ENCODE assay signal across 1 cellular context in genomic region chr6:62999796-63000195, GRCh38.
TF ChIP-seq lines count a peak whose summit lies in the region.

No MANE protein-coding gene starts in this region.

TF ChIP-seq in GM23338, 12 proteins besides CTCF, POLR2A, EP300 and RAD21 (continued from another document):
- TF ChIP-seq, protein P1, sequence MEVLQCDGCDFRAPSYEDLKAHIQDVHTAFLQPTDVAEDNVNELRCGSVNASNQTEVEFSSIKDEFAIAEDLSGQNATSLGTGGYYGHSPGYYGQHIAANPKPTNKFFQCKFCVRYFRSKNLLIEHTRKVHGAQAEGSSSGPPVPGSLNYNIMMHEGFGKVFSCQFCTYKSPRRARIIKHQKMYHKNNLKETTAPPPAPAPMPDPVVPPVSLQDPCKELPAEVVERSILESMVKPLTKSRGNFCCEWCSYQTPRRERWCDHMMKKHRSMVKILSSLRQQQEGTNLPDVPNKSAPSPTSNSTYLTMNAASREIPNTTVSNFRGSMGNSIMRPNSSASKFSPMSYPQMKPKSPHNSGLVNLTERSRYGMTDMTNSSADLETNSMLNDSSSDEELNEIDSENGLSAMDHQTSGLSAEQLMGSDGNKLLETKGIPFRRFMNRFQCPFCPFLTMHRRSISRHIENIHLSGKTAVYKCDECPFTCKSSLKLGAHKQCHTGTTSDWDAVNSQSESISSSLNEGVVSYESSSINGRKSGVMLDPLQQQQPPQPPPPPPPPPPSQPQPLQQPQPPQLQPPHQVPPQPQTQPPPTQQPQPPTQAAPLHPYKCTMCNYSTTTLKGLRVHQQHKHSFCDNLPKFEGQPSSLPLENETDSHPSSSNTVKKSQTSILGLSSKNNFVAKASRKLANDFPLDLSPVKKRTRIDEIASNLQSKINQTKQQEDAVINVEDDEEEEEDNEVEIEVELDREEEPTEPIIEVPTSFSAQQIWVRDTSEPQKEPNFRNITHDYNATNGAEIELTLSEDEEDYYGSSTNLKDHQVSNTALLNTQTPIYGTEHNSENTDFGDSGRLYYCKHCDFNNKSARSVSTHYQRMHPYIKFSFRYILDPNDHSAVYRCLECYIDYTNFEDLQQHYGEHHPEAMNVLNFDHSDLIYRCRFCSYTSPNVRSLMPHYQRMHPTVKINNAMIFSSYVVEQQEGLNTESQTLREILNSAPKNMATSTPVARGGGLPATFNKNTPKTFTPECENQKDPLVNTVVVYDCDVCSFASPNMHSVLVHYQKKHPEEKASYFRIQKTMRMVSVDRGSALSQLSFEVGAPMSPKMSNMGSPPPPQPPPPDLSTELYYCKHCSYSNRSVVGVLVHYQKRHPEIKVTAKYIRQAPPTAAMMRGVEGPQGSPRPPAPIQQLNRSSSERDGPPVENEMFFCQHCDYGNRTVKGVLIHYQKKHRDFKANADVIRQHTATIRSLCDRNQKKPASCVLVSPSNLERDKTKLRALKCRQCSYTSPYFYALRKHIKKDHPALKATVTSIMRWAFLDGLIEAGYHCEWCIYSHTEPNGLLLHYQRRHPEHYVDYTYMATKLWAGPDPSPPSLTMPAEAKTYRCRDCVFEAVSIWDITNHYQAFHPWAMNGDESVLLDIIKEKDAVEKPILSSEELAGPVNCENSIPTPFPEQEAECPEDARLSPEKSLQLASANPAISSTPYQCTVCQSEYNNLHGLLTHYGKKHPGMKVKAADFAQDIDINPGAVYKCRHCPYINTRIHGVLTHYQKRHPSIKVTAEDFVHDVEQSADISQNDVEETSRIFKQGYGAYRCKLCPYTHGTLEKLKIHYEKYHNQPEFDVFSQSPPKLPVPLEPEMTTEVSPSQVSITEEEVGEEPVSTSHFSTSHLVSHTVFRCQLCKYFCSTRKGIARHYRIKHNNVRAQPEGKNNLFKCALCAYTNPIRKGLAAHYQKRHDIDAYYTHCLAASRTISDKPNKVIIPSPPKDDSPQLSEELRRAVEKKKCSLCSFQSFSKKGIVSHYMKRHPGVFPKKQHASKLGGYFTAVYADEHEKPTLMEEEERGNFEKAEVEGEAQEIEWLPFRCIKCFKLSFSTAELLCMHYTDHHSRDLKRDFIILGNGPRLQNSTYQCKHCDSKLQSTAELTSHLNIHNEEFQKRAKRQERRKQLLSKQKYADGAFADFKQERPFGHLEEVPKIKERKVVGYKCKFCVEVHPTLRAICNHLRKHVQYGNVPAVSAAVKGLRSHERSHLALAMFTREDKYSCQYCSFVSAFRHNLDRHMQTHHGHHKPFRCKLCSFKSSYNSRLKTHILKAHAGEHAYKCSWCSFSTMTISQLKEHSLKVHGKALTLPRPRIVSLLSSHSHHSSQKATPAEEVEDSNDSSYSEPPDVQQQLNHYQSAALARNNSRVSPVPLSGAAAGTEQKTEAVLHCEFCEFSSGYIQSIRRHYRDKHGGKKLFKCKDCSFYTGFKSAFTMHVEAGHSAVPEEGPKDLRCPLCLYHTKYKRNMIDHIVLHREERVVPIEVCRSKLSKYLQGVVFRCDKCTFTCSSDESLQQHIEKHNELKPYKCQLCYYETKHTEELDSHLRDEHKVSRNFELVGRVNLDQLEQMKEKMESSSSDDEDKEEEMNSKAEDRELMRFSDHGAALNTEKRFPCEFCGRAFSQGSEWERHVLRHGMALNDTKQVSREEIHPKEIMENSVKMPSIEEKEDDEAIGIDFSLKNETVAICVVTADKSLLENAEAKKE (CRISPR knock-in tag; IDR thresholded peaks at IDR 0.05) = no peak
- no peak for TF ChIP-seq ZNF114 (CRISPR knock-in tag; IDR thresholded peaks at IDR 0.05)
- no peak for TF ChIP-seq REST (IDR thresholded peaks at IDR 0.05; ENCODE audit: unreplicated experiment)
- TF ChIP-seq STAT1 (IDR thresholded peaks at IDR 0.05; ENCODE audit: unreplicated experiment) = no peak
- no peak for TF ChIP-seq CREB1 (CRISPR knock-in tag; IDR thresholded peaks at IDR 0.05; ENCODE audit: low read depth)
- TF ChIP-seq EZH2 (IDR thresholded peaks at IDR 0.05; ENCODE audit: low read depth, unreplicated experiment) = no peak
TF ChIP-seq in GM23338: peak in this region for 0.
